Comparison of ENCODE assay signal across 31 cellular contexts in the genomic region with DNA sequence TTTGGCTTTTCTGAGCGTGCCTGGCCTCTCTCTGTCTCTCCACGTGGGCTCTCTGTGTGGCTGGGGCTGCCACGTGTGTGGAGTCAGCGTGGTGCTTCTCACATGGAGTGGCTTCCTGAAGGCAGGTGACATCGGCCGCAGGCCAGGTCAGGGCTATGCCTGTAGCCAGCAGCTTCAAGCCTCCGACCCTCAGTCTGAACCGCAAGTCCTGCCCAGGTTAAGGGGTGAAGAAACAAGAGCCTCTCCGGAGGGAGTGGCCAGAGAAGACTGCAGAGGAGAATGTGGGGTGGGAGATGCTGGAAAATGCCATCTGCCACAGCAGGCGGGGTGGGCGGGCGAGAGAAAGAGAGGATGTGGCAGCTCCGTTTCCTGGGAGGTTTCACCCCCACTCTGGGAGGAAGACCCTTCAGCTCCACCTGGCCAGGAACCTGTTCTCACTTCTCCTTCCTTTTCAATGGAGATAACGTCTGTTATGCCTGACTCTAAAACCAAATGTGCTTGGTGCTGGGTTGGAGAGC.
"Had no signal": no experiment of that assay in that cellular context is flagged by ENCODE, and none has a peak within 500 bp of the region (broad histone marks: within the 10 kb centered on the region; RNA-seq: fewer than 3 reads in every experiment).

No MANE protein-coding gene starts in this region.

- H3K27me3 ChIP-seq: ascending aorta, cardiac muscle cell, colonic mucosa, gastrocnemius medialis, neutrophil had no signal

- H3K27ac ChIP-seq: ascending aorta, cardiac muscle cell, colonic mucosa, epithelial cell of prostate, gastrocnemius medialis, left ventricle myocardium inferior, neutrophil, skin epidermis, thoracic aorta, WERI-Rb-1 had no signal

- H3K4me3 ChIP-seq: ascending aorta, cardiac muscle cell, colonic mucosa, gastrocnemius medialis, left ventricle myocardium inferior, lung, skin epidermis, thoracic aorta had no signal

- H3K9me3 Mint-ChIP-seq: activated CD4-positive, alpha-beta memory T cell treated with anti-CD3 and anti-CD28 coated beads, Interleukin-2, amount 10 ng/mL, durations not matched to agents 7 days and 5 days; activated naive CD4-positive, alpha-beta T cell treated with anti-CD3 and anti-CD28 coated beads, Interleukin-2, amount 10 ng/mL, durations not matched to agents 7 days and 5 days; activated naive CD8-positive, alpha-beta T cell treated with anti-CD3 and anti-CD28 coated beads, Interleukin-2, amount 10 ng/mL, durations not matched to agents 7 days and 5 days; activated T-cell treated with anti-CD3 and anti-CD28 coated beads, Interleukin-2, amount 50 U/mL, for 24 hours; nephron; stimulated activated naive CD8-positive, alpha-beta T cell treated with anti-CD3 and anti-CD28 coated beads, Interleukin-15, Interleukin-2, amounts not matched to agents 100 ng/mL and 50 ng/mL, for 24 hours; type B pancreatic cell had no signal

- H3K36me3 Mint-ChIP-seq: activated naive CD4-positive, alpha-beta T cell treated with anti-CD3 and anti-CD28 coated beads, Interleukin-2, amount 10 ng/mL, durations not matched to agents 7 days and 5 days; activated naive CD8-positive, alpha-beta T cell treated with anti-CD3 and anti-CD28 coated beads, Interleukin-2, amount 10 ng/mL, durations not matched to agents 7 days and 5 days; brain; type B pancreatic cell had no signal

- DNase-seq: activated CD4-positive, alpha-beta memory T cell treated with anti-CD3 and anti-CD28 coated beads, Interleukin-2, amount 10 ng/mL, durations not matched to agents 7 days and 5 days; activated CD4-positive, alpha-beta T cell treated with anti-CD3 and anti-CD28 coated beads for 48 hours; activated CD8-positive, alpha-beta memory T cell treated with anti-CD3 and anti-CD28 coated beads, Interleukin-2, amount 50 U/mL, for 48 hours; activated gamma-delta T cell; activated naive CD4-positive, alpha-beta T cell treated with anti-CD3 and anti-CD28 coated beads, Interleukin-2, amount 10 ng/mL, durations not matched to agents 7 days and 5 days; activated naive CD8-positive, alpha-beta T cell treated with anti-CD3 and anti-CD28 coated beads, Interleukin-2, amount 10 ng/mL, durations not matched to agents 7 days and 5 days; activated T-cell treated with anti-CD3 and anti-CD28 coated beads, Interleukin-2, amount 50 U/mL, for 24 hours; cerebellar nuclear complex; colonic mucosa; effector CD8-positive, alpha-beta T cell; gastrocnemius medialis; glutamatergic neuron; left ventricle myocardium inferior; mesendoderm; stimulated activated CD4-positive, alpha-beta T cell treated with anti-CD3 and anti-CD28 coated beads, Interleukin-12 subunit alpha, Interleukin-12 subunit beta, amount 100 ng/mL, for 4 hours; stimulated activated CD4-positive, alpha-beta T cell treated with anti-CD3 and anti-CD28 coated beads, Interleukin-4, amount 100 ng/mL, for 1 hour; T-helper 9 cell; WERI-Rb-1 had no signal

- H3K4me1 Mint-ChIP-seq: activated CD4-positive, alpha-beta memory T cell treated with anti-CD3 and anti-CD28 coated beads, Interleukin-2, amount 10 ng/mL, durations not matched to agents 7 days and 5 days; activated naive CD8-positive, alpha-beta T cell treated with anti-CD3 and anti-CD28 coated beads, Interleukin-2, amount 10 ng/mL, durations not matched to agents 7 days and 5 days; brain; nephron had no signal

- H3K36me3 ChIP-seq: ascending aorta, cardiac muscle cell, colonic mucosa, gastrocnemius medialis, left ventricle myocardium inferior, neutrophil, thoracic aorta, WERI-Rb-1 had no signal

- H3K4me3 Mint-ChIP-seq: activated CD4-positive, alpha-beta memory T cell treated with anti-CD3 and anti-CD28 coated beads, Interleukin-2, amount 10 ng/mL, durations not matched to agents 7 days and 5 days; activated naive CD4-positive, alpha-beta T cell treated with anti-CD3 and anti-CD28 coated beads, Interleukin-2, amount 10 ng/mL, durations not matched to agents 7 days and 5 days; activated naive CD8-positive, alpha-beta T cell treated with anti-CD3 and anti-CD28 coated beads, Interleukin-2, amount 10 ng/mL, durations not matched to agents 7 days and 5 days; activated T-cell treated with anti-CD3 and anti-CD28 coated beads, Interleukin-2, amount 50 U/mL, for 24 hours; brain; nephron; stimulated activated naive CD8-positive, alpha-beta T cell treated with anti-CD3 and anti-CD28 coated beads, Interleukin-15, Interleukin-2, amounts not matched to agents 100 ng/mL and 50 ng/mL, for 24 hours; type B pancreatic cell had no signal

- H3K9me3 ChIP-seq: ascending aorta, colonic mucosa, gastrocnemius medialis, left ventricle myocardium inferior, neutrophil, thoracic aorta had no signal

- H3K27ac Mint-ChIP-seq: activated CD4-positive, alpha-beta memory T cell treated with anti-CD3 and anti-CD28 coated beads, Interleukin-2, amount 10 ng/mL, durations not matched to agents 7 days and 5 days; activated naive CD4-positive, alpha-beta T cell treated with anti-CD3 and anti-CD28 coated beads, Interleukin-2, amount 10 ng/mL, durations not matched to agents 7 days and 5 days; activated naive CD8-positive, alpha-beta T cell treated with anti-CD3 and anti-CD28 coated beads, Interleukin-2, amount 10 ng/mL, durations not matched to agents 7 days and 5 days; activated T-cell treated with anti-CD3 and anti-CD28 coated beads, Interleukin-2, amount 50 U/mL, for 24 hours; brain; nephron; stimulated activated naive CD8-positive, alpha-beta T cell treated with anti-CD3 and anti-CD28 coated beads, Interleukin-15, Interleukin-2, amounts not matched to agents 100 ng/mL and 50 ng/mL, for 24 hours; type B pancreatic cell had no signal

- H3K4me1 ChIP-seq: ascending aorta, colonic mucosa, gastrocnemius medialis, left ventricle myocardium inferior had no signal

- ATAC-seq: activated CD4-positive, CD25-positive, alpha-beta regulatory T cell treated with anti-CD3 and anti-CD28 coated beads, Interleukin-2, amount 50 U/mL, for 24 hours; gastrocnemius medialis; sciatic nerve had no signal
